ENCODE assay signal across 20 cellular contexts in genomic region chr10:96596422-96597407, GRCh38.
"Had no signal": no experiment of that assay in that cellular context is flagged by ENCODE, and none has a peak within 500 bp of the region (broad histone marks: within the 10 kb centered on the region; RNA-seq: fewer than 3 reads in every experiment).

No MANE protein-coding gene starts in this region.

- H3K27ac ChIP-seq: cardiac muscle cell, testis, uterus, WERI-Rb-1 had no signal

- H3K27me3 Mint-ChIP-seq: activated naive CD8-positive, alpha-beta T cell treated with anti-CD3 and anti-CD28 coated beads, Interleukin-2, amount 50 U/mL, for 24 hours; naive B cell; stimulated activated naive CD8-positive, alpha-beta T cell treated with anti-CD3 and anti-CD28 coated beads, Interleukin-15, Interleukin-2, amounts not matched to agents 100 ng/mL and 50 ng/mL, for 24 hours had no signal

- H3K27ac Mint-ChIP-seq: activated naive CD8-positive, alpha-beta T cell treated with anti-CD3 and anti-CD28 coated beads, Interleukin-2, amount 50 U/mL, for 24 hours; activated T-helper 1 cell treated with anti-CD3 and anti-CD28 coated beads, Interleukin-12 subunit alpha, Interleukin-12 subunit beta, Interleukin-2, Interleukin-4 antibody, amounts not matched to agents 30 ng/mL and 10 ng/mL and 1 ng/mL, durations not matched to agents 14 hours and 24 hours and 36 hours; stimulated activated naive CD8-positive, alpha-beta T cell treated with anti-CD3 and anti-CD28 coated beads, Interleukin-15, Interleukin-2, amounts not matched to agents 100 ng/mL and 50 ng/mL, for 24 hours; T-cell had no signal

- H3K4me3 ChIP-seq: cardiac muscle cell, prostate gland, testis, uterus had no signal

- H3K27me3 ChIP-seq: cardiac muscle cell, testis, uterus had no signal

- H3K36me3 ChIP-seq: cardiac muscle cell, prostate gland, uterus, WERI-Rb-1 had no signal

- DNase-seq: activated CD4-positive, alpha-beta T cell treated with anti-CD3 and anti-CD28 coated beads for 48 hours; activated naive CD4-positive, alpha-beta T cell treated with Interleukin-2 at 50 U/mL for 16 hours; activated naive CD8-positive, alpha-beta T cell treated with anti-CD3 and anti-CD28 coated beads, Interleukin-2, amount 50 U/mL, for 24 hours; effector CD4-positive, alpha-beta T cell; foreskin melanocyte; head of caudate nucleus; left ventricle myocardium superior; mesendoderm; naive B cell; stimulated activated CD4-positive, alpha-beta T cell treated with anti-CD3 and anti-CD28 coated beads, Interleukin-12 subunit alpha, Interleukin-12 subunit beta, amount 100 ng/mL, for 4 hours; T-cell; T1000; testis; uterus; WERI-Rb-1 had no signal

- ATAC-seq: activated naive CD8-positive, alpha-beta T cell treated with anti-CD3 and anti-CD28 coated beads, Interleukin-2, amount 50 U/mL, for 24 hours; left ventricle myocardium superior; sciatic nerve; T-cell had no signal

- H3K9me3 Mint-ChIP-seq: activated naive CD8-positive, alpha-beta T cell treated with anti-CD3 and anti-CD28 coated beads, Interleukin-2, amount 50 U/mL, for 24 hours; naive B cell; stimulated activated naive CD8-positive, alpha-beta T cell treated with anti-CD3 and anti-CD28 coated beads, Interleukin-15, Interleukin-2, amounts not matched to agents 100 ng/mL and 50 ng/mL, for 24 hours; T-cell had no signal

- H3K4me3 Mint-ChIP-seq: activated naive CD8-positive, alpha-beta T cell treated with anti-CD3 and anti-CD28 coated beads, Interleukin-2, amount 50 U/mL, for 24 hours; activated T-helper 1 cell treated with anti-CD3 and anti-CD28 coated beads, Interleukin-12 subunit alpha, Interleukin-12 subunit beta, Interleukin-2, Interleukin-4 antibody, amounts not matched to agents 30 ng/mL and 10 ng/mL and 1 ng/mL, durations not matched to agents 14 hours and 24 hours and 36 hours; naive B cell; stimulated activated naive CD8-positive, alpha-beta T cell treated with anti-CD3 and anti-CD28 coated beads, Interleukin-15, Interleukin-2, amounts not matched to agents 100 ng/mL and 50 ng/mL, for 24 hours; T-cell had no signal

- H3K9me3 ChIP-seq: prostate gland, testis, uterus had no signal

- H3K4me1 ChIP-seq: prostate gland, testis, uterus had no signal

- H3K4me1 Mint-ChIP-seq: activated naive CD8-positive, alpha-beta T cell treated with anti-CD3 and anti-CD28 coated beads, Interleukin-2, amount 50 U/mL, for 24 hours had no signal
